17 cellular contexts compared by ENCODE assay signal in genomic region chr4:5839751-5840674, GRCh38. TPM values are rescaled to one million over a fixed set of nuclear protein-coding genes. Genes with fewer than 3 reads are reported as not detected.
DNase-seq lines count a peak whose midpoint lies in the region; ATAC-seq and TF ChIP-seq lines count a peak whose summit lies in the region.
"Had no signal": no experiment of that assay in that cellular context is flagged by ENCODE, and none has a peak within 500 bp of the region (broad histone marks: within the 10 kb centered on the region; RNA-seq: fewer than 3 reads in every experiment).

No MANE protein-coding gene starts in this region.

- H3K4me3 ChIP-seq in cardiac fibroblast (replicated peaks in 1 of 2; ENCODE audit: low read depth in 2 of 2, low read length in 2 of 2) (no peak overlapping the region), skeletal muscle tissue (ENCODE audit: low read length in 3 of 3) (no peak overlapping the region)
- H3K4me3 ChIP-seq: SJCRH30 had no signal

- H3K27me3 ChIP-seq in skeletal muscle tissue (ENCODE audit: control insufficient read depth in 3 of 3, insufficient read depth in 3 of 3, low read length in 3 of 3), result peaks cover 0 to 14% (median 5%) of the 10 kb centered on the region in 3 donors
- H3K27me3 ChIP-seq: gastrocnemius medialis, SJCRH30 had no signal

- in situ Hi-C loops in G401 (cut with HindIII; ENCODE audit: low sequenced_read_pairs), result no loop called here

- peak; percentile 23 for DNase-seq in G401 (ENCODE audit: low spot score)
- DNase-seq in cardiac fibroblast (ENCODE audit: low read depth in 2 of 2), result peak; percentile 56 to 83
- peak; percentile 18 to 33 for DNase-seq in left colon
- DNase-seq in DMS79 (lab: John Stamatoyannopoulos, UW), result no peak
- DNase-seq in NCI-H2107 (lab: John Stamatoyannopoulos, UW), result no peak
- DNase-seq in cortex of kidney (lab: John Stamatoyannopoulos, UW), result no peak
- DNase-seq: activated CD8-positive, alpha-beta memory T cell treated with anti-CD3 and anti-CD28 coated beads, Interleukin-2, amount 50 U/mL, for 48 hours; NCI-H1048; NCI-H69; SJCRH30; stimulated activated naive CD4-positive, alpha-beta T cell had no signal

- H3K9ac ChIP-seq in skeletal muscle tissue (ENCODE audit: low read depth in 1 of 3, low read length in 3 of 3), result no peak overlapping the region

- peak overlapping the region; percentile 25 for H3K27ac ChIP-seq in skeletal muscle tissue (ENCODE audit: low read depth, low read length)
- H3K27ac ChIP-seq: C4-2B, SJCRH30 had no signal

- intact Hi-C loops in left colon (cut with DNase I, micrococcal nuclease), result no loop called here

- peaks cover 0 to 2% (median 0%) of the 10 kb centered on the region in 3 donors for H3K9me3 ChIP-seq in skeletal muscle tissue (ENCODE audit: control insufficient read depth in 3 of 3, low read length in 3 of 3)
- H3K9me3 ChIP-seq: gastrocnemius medialis, SJCRH30 had no signal

- ATAC-seq in left colon, result no peak
- ATAC-seq in GM21723 (IDR thresholded peaks at IDR 0.05; ENCODE audit: unreplicated experiment), result no peak
- ATAC-seq: WTC11 had no signal

- H3K4me1 ChIP-seq in skeletal muscle tissue (ENCODE audit: control insufficient read depth in 3 of 3, insufficient read depth in 3 of 3, low read length in 3 of 3), result peaks cover 0 to 9% (median 5%) of the 10 kb centered on the region in 3 donors

- TF ChIP-seq CTCF in cardiac fibroblast (IDR thresholded peaks at IDR 0.05; ENCODE audit: low read depth, low read length), result no peak

- H3K36me3 ChIP-seq in skeletal muscle tissue (ENCODE audit: control insufficient read depth in 3 of 3, insufficient read depth in 3 of 3, low read length in 3 of 3), result no peaks in the 10 kb centered on the region
- H3K36me3 ChIP-seq: gastrocnemius medialis had no signal

RNA-seq across cellular contexts. Expression of gene CRMP1, which starts 52.9 kb away (rescaled TPM):
- total RNA-seq in G401 (2014; rRNA removed; shearing (Covaris generic)), result 1.4 TPM in 1 of 2 replicates, not detected in the other
- total RNA-seq in left colon, result 1 to 10 TPM in 1 of 2 donors, under 1 TPM in 1; 0.37 to 1.2 TPM
- 5.7 TPM for total RNA-seq in skeletal muscle tissue
- total RNA-seq: HT-29 had no signal

Comparison
In these comparisons a context has a peak if more than half of its experiments do, and no peak if none do; other contexts are left out.
1. DNase-seq: peak in G401 (single experiment), cardiac fibroblast (2 of 2) and left colon (2 of 2); none in DMS79 (single experiment), NCI-H2107 (single experiment) and cortex of kidney (single experiment).